ENCODE assay signal across 17 cellular contexts in the genomic region with DNA sequence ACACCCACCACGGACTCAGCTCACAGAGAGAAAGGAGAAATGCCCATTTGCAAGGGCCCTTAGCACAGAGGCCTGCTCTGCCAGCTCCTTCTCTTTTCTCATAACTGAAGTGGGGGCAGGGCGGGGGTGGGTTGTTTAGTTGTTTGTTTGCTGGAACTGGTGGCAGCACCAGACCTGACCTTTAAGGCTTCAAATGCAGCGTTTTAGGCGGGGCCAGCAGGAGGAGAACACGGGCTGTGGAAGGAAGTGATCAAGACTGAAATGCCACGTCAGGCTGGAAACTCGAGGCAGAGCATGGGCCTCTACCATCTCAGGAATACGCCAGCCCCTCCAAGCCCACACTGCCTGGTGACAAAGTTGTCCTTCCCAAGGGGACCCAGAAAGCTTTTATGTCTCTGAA. TPM values are rescaled to one million over a fixed set of nuclear protein-coding genes. Genes with fewer than 3 reads are reported as not detected.
DNase-seq lines count a peak whose midpoint lies in the region; ATAC-seq, FAIRE-seq and TF ChIP-seq lines count a peak whose summit lies in the region.
"Had no signal": no experiment of that assay in that cellular context is flagged by ENCODE, and none has a peak within 500 bp of the region (broad histone marks: within the 10 kb centered on the region; RNA-seq: fewer than 3 reads in every experiment).

No MANE protein-coding gene starts in this region.

- H2AK5ac ChIP-seq in H1 (ENCODE audit: low read depth, low read length) = no peak overlapping the region

- no peak overlapping the region for H2AFZ ChIP-seq in Loucy (ENCODE audit: low read length)
- no peak overlapping the region for H2AFZ ChIP-seq in H1 (ENCODE audit: low read length)

- H3K9me3 Mint-ChIP-seq in activated CD4-positive, alpha-beta T cell treated with anti-CD3 and anti-CD28 coated beads, Interleukin-2, amount 10 ng/mL, durations not matched to agents 24 days and 14 days = no peaks in the 10 kb centered on the region
- H3K9me3 Mint-ChIP-seq: CD8-positive, alpha-beta memory T cell had no signal

- no peak overlapping the region for H3K4me3 ChIP-seq in BLaER1 treated with 17β-estradiol and CSF1 and Interleukin-3, amounts not matched to agents 10 nM and 100 nM
- H3K4me3 ChIP-seq in Loucy (ENCODE audit: low read length, poor library complexity, severe bottlenecking) (no peak overlapping the region), H1 (ENCODE audit: extremely low read depth in 1 of 4, insufficient read depth in 2 of 4, low read depth in 3 of 4, low read length in 4 of 4) (no peak overlapping the region)

- H2BK12ac ChIP-seq in H1 (ENCODE audit: low read depth, low read length) = peak overlapping the region; percentile 68; the same call in 1 of the 2 replicates

- intact Hi-C loops in activated CD4-positive, alpha-beta T cell treated with anti-CD3 and anti-CD28 coated beads, Interleukin-2, amount 10 ng/mL, durations not matched to agents 24 days and 14 days (cut with micrococcal nuclease) = no loop called here
- intact Hi-C loops in Right ventricle myocardium superior (cut with DNase I) = no loop called here

- no peak for TF ChIP-seq CTCF in Loucy (conservative IDR thresholded peaks at IDR 0.05; ENCODE audit: low read length)
- TF ChIP-seq CTCF in H1 (IDR thresholded peaks at IDR 0.05; ENCODE audit: control extremely low read depth in 1 of 3, insufficient read depth in 1 of 3, low read depth in 1 of 3, low read length in 3 of 3) = no peak

- peaks cover 28 to 90% (median 85%) of the 10 kb centered on the region in 10 experiments for H3K4me1 ChIP-seq in BLaER1 treated with 17β-estradiol and CSF1 and Interleukin-3, amounts not matched to agents 10 nM and 100 nM
- H3K4me1 ChIP-seq in Loucy (ENCODE audit: insufficient read depth, low read length, poor library complexity, severe bottlenecking) (peaks cover 47% of the 10 kb centered on the region), H1 (replicated peaks in 1 of 4; ENCODE audit: control insufficient read depth in 3 of 4, insufficient read depth in 4 of 4, low read length in 3 of 4) (peaks cover 14 to 53% (median 38%) of the 10 kb centered on the region in 4 experiments)
- H3K4me1 ChIP-seq: Caco-2 had no signal

- POLR2A ChIA-PET in H1 (lab: Charles Lee; ENCODE audit: partially characterized antibody) = interaction anchor here (1.0 to 1.4 kb wide), 3 partner anchors 10 to 98 kb away, joined by 3 to 5 read pairs (median 3); no protein-coding TSS in a partner anchor

- H3K79me2 ChIP-seq in Loucy (ENCODE audit: insufficient read depth, low read length) = no peaks in the 10 kb centered on the region
- H3K79me2 ChIP-seq in H1 (ENCODE audit: control insufficient read depth in 1 of 2, insufficient read depth in 2 of 2, low read length in 2 of 2) = peaks cover 0 to 3% of the 10 kb centered on the region in 2 experiments; a peak in 2 of 4 replicates

- no peak overlapping the region for H4K8ac ChIP-seq in H1 (ENCODE audit: extremely low read depth, insufficient read depth, low read length)

- TF ChIP-seq EP300 in H1 (IDR thresholded peaks at IDR 0.05; ENCODE audit: borderline replicate concordance in 1 of 2, low read depth in 2 of 2, low read length in 2 of 2) = no peak

- TF ChIP-seq RAD21 in H1 (IDR thresholded peaks at IDR 0.05 in 1 of 2, conservative IDR thresholded peaks at IDR 0.05 in 1 of 2; ENCODE audit: low read depth in 2 of 2, low read length in 2 of 2) = no peak

- H3K27ac Mint-ChIP-seq in activated CD4-positive, alpha-beta T cell treated with anti-CD3 and anti-CD28 coated beads, Interleukin-2, amount 10 ng/mL, durations not matched to agents 24 days and 14 days = peak overlapping the region; percentile 34

- H2BK20ac ChIP-seq in H1 (ENCODE audit: low read length) = 0 out of 2 replicates have a peak overlapping the region, but pooled peaks have one; percentile 43

- H3K4me3 Mint-ChIP-seq in activated CD4-positive, alpha-beta T cell treated with anti-CD3 and anti-CD28 coated beads, Interleukin-2, amount 10 ng/mL, durations not matched to agents 24 days and 14 days = no peak overlapping the region
- H3K4me3 Mint-ChIP-seq: CD8-positive, alpha-beta memory T cell had no signal

- H3K27me3 ChIP-seq in BLaER1 treated with 17β-estradiol and CSF1 and Interleukin-3, amounts not matched to agents 10 nM and 100 nM = peaks cover 0 to 11% (median 6%) of the 10 kb centered on the region in 11 experiments; a peak in 14 of 22 replicates
- no peaks in the 10 kb centered on the region for H3K27me3 ChIP-seq in Loucy (ENCODE audit: insufficient read depth, low read length, poor library complexity, severe bottlenecking)
- peaks cover 0 to 2% (median 0%) of the 10 kb centered on the region in 4 experiments; a peak in 2 of 7 replicates for H3K27me3 ChIP-seq in H1 (replicated peaks in 1 of 4; ENCODE audit: control insufficient read depth in 3 of 4, extremely low read depth in 1 of 4, insufficient read depth in 3 of 4, low read length in 3 of 4)

- no peak overlapping the region for H4K5ac ChIP-seq in H1 (ENCODE audit: insufficient read length, low read depth, low read length)

- peak overlapping the region; percentile 65; the same call in 1 of the 2 replicates for H2BK15ac ChIP-seq in H1 (ENCODE audit: low read length)

- H3K56ac ChIP-seq in H1 (replicated peaks; ENCODE audit: insufficient read length, low read depth, low read length) = no peak overlapping the region

- peak overlapping the region; percentile 48 to 94 (median 84) for H3K4me2 ChIP-seq in BLaER1 treated with 17β-estradiol and CSF1 and Interleukin-3, amounts not matched to agents 10 nM and 100 nM
- H3K4me2 ChIP-seq in Loucy (ENCODE audit: low read depth, low read length, poor library complexity, severe bottlenecking) (no peak overlapping the region), H1 (ENCODE audit: insufficient read depth in 1 of 2, low read depth in 2 of 2, low read length in 2 of 2) (no peak overlapping the region)

- H2BK5ac ChIP-seq in H1 (ENCODE audit: low read depth, low read length) = peak overlapping the region; percentile 71; the same call in 1 of the 2 replicates

- H3K27me3 Mint-ChIP-seq in activated CD4-positive, alpha-beta T cell treated with anti-CD3 and anti-CD28 coated beads, Interleukin-2, amount 10 ng/mL, durations not matched to agents 24 days and 14 days = peaks cover 2% of the 10 kb centered on the region

- H2BK120ac ChIP-seq in H1 (replicated peaks; ENCODE audit: low read depth, low read length) = no peak overlapping the region

- H3K18ac ChIP-seq in H1 (ENCODE audit: extremely low read depth, low read length) = 0 out of 2 replicates have a peak overlapping the region, but pooled peaks have one; percentile 63

- peak; percentile 63 for DNase-seq in activated CD4-positive, alpha-beta T cell treated with anti-CD3 and anti-CD28 coated beads, Interleukin-2, amount 10 ng/mL, durations not matched to agents 24 days and 14 days
- no peak for DNase-seq in activated CD4-positive, alpha-beta T cell treated with anti-CD3 and anti-CD28 coated beads, Interleukin-2, amount 50 U/mL, for 48 hours
- DNase-seq in H1 (ENCODE audit: low read depth in 1 of 2, low spot score in 2 of 2) = no peak
- no peak for DNase-seq in Right ventricle myocardium superior
- no peak for DNase-seq in nucleus accumbens (lab: John Stamatoyannopoulos, UW)
- DNase-seq: ACHN; Caco-2; CD8-positive, alpha-beta memory T cell; DND-41; GDM1; H7; IMR-90 had no signal

- H3K9me3 ChIP-seq in BLaER1 treated with 17β-estradiol and CSF1 and Interleukin-3, amounts not matched to agents 10 nM and 100 nM (replicated peaks in 1 of 11) = peaks cover 0 to 4% (median 0%) of the 10 kb centered on the region in 11 experiments; a peak in 1 of 22 replicates
- H3K9me3 ChIP-seq in Loucy (ENCODE audit: insufficient read depth, low read depth, low read length) (no peaks in the 10 kb centered on the region), H1 (ENCODE audit: insufficient read depth in 2 of 2, low read depth in 1 of 2, low read length in 1 of 2) (no peaks in the 10 kb centered on the region)
- H3K9me3 ChIP-seq: Caco-2 had no signal

- H3K79me1 ChIP-seq in H1 (ENCODE audit: low read depth, low read length) = no peaks in the 10 kb centered on the region; the same call in none of the 2 replicates

- no peaks in the 10 kb centered on the region for H3K23me2 ChIP-seq in H1 (ENCODE audit: low read depth, low read length)

- H3F3A ChIP-seq in Loucy (ENCODE audit: low read depth) = no peaks in the 10 kb centered on the region

- peaks cover 13% of the 10 kb centered on the region for H3K4me1 Mint-ChIP-seq in activated CD4-positive, alpha-beta T cell treated with anti-CD3 and anti-CD28 coated beads, Interleukin-2, amount 10 ng/mL, durations not matched to agents 24 days and 14 days

- H3K9me2 ChIP-seq in Loucy (replicated peaks; ENCODE audit: low read depth, low read length) = no peaks in the 10 kb centered on the region

- no peak for TF ChIP-seq POLR2A in H1 (IDR thresholded peaks at IDR 0.05; ENCODE audit: control extremely low read depth in 1 of 2, low read depth in 2 of 2, low read length in 2 of 2)

- ATAC-seq in Right ventricle myocardium superior (ENCODE audit: poor library complexity) (no peak), GM18511 (IDR thresholded peaks at IDR 0.05; ENCODE audit: unreplicated experiment) (no peak)

- H4K91ac ChIP-seq in H1 (replicated peaks; ENCODE audit: insufficient read length, low read length) = peak overlapping the region; percentile 44

- H3K36me3 ChIP-seq in BLaER1 treated with 17β-estradiol and CSF1 and Interleukin-3, amounts not matched to agents 10 nM and 100 nM = no peaks in the 10 kb centered on the region
- H3K36me3 ChIP-seq in Loucy (ENCODE audit: insufficient read depth, low read length) (no peaks in the 10 kb centered on the region), H1 (ENCODE audit: control insufficient read depth in 2 of 4, insufficient read depth in 4 of 4, low read length in 3 of 4) (no peaks in the 10 kb centered on the region)

- H3K23ac ChIP-seq in H1 (ENCODE audit: insufficient read length) = no peak overlapping the region

- CTCF ChIA-PET in H1 (lab: Charles Lee; ENCODE audit: partially characterized antibody) = interaction anchor here (0.8 to 2.2 kb wide), 11 partner anchors 8 to 78 kb away, joined by 3 to 8 read pairs (median 5); no protein-coding TSS in a partner anchor

- H3K14ac ChIP-seq in H1 (ENCODE audit: insufficient read length) = no peak overlapping the region

- WGBS in H1 (ENCODE audit: extremely low coverage in 1 of 2, insufficient coverage in 1 of 2, insufficient read length in 1 of 2, insufficient replicate concordance in 2 of 2, low coverage in 1 of 2, low lambda C conversion rate in 2 of 2, missing lambda C conversion rate in 1 of 2), 2 experiments = 74% methylated on average over 8 of the region's 8 CpGs; no CpG with 5 or more reads in 1 of the 2 experiments

- no peak overlapping the region for H3K4ac ChIP-seq in H1 (replicated peaks; ENCODE audit: insufficient read length, low read depth, low read length)

- no peaks in the 10 kb centered on the region for H3K36me3 Mint-ChIP-seq in activated CD4-positive, alpha-beta T cell treated with anti-CD3 and anti-CD28 coated beads, Interleukin-2, amount 10 ng/mL, durations not matched to agents 24 days and 14 days (ENCODE audit: low read depth)
- H3K36me3 Mint-ChIP-seq: CD8-positive, alpha-beta memory T cell had no signal

- H3K9ac ChIP-seq in BLaER1 treated with 17β-estradiol and CSF1 and Interleukin-3, amounts not matched to agents 10 nM and 100 nM = no peak overlapping the region
- peak overlapping the region; percentile 2 for H3K9ac ChIP-seq in Loucy (ENCODE audit: low read depth, low read length, poor library complexity, severe bottlenecking)
- no peak overlapping the region for H3K9ac ChIP-seq in H1 (replicated peaks in 1 of 4; ENCODE audit: extremely low read depth in 1 of 4, low read depth in 3 of 4, low read length in 3 of 4)

- no peak for FAIRE-seq in H1 (lab: Jason Lieb, UNC)
- FAIRE-seq: GM12892 had no signal

- no peak overlapping the region for H3K27ac ChIP-seq in BLaER1 treated with 17β-estradiol and CSF1 and Interleukin-3, amounts not matched to agents 10 nM and 100 nM
- H3K27ac ChIP-seq in H1 (ENCODE audit: low read depth, low read length) = no peak overlapping the region
- H3K27ac ChIP-seq: C4-2B had no signal

- H4K20me1 ChIP-seq in BLaER1 treated with 17β-estradiol and CSF1 and Interleukin-3, amounts not matched to agents 10 nM and 100 nM = peaks cover 0 to 26% (median 3%) of the 10 kb centered on the region in 11 experiments; a peak in 6 of 22 replicates
- H4K20me1 ChIP-seq in Loucy (ENCODE audit: insufficient read depth, low read length, poor library complexity, severe bottlenecking) (no peaks in the 10 kb centered on the region), H1 (replicated peaks in 1 of 2; ENCODE audit: control insufficient read depth in 1 of 2, insufficient read depth in 2 of 2, low read length in 2 of 2) (peaks cover 2 to 11% of the 10 kb centered on the region in 2 experiments)

RNA-seq across cellular contexts. Expression of gene CACNA2D2, which starts 9.3 kb away (rescaled TPM):
- 0.23 and 0.62 TPM in 2 replicates for total RNA-seq in activated CD4-positive, alpha-beta T cell treated with anti-CD3 and anti-CD28 coated beads, Interleukin-2, amount 10 ng/mL, durations not matched to agents 24 days and 14 days
- 14.0 and 14.1 TPM in 2 replicates for total RNA-seq in H1 (2021; fragmentation: NEBNext Ultra II Directional; extraction: Animal tissue kit (Norgen Biotek cat#: 25700))
- 24.9 and 25.0 TPM in 2 replicates for polyA plus RNA-seq in H1 (2011; rRNA removed)
- polyA plus RNA-seq in H1 (2011; cell fraction: cytosol; rRNA removed) = 14.3 TPM
- polyA plus RNA-seq in H1 (2011; cell fraction: nucleus; rRNA removed) = 43.9 TPM
- 16.0 to 28.5 TPM (median 22.8 TPM) in 4 replicates for polyA plus RNA-seq in H1 (2012, experiment 1 of 2)
- 13.3 TPM for polyA plus RNA-seq in H1 (2012, experiment 2 of 2)
- polyA plus RNA-seq in H1 (2013, experiment 1 of 2) = 16.1 TPM
- polyA plus RNA-seq in H1 (2013, experiment 2 of 2) = 13.8 TPM
- polyA minus RNA-seq in H1 (2011; rRNA and poly(A)+ RNA removed) = 16.8 and 18.9 TPM in 2 replicates
- polyA minus RNA-seq in H1 (2011; cell fraction: cytosol; rRNA and poly(A)+ RNA removed) = 14.2 TPM
- 9.4 TPM for polyA minus RNA-seq in H1 (2011; cell fraction: nucleus; rRNA and poly(A)+ RNA removed)
- 1.6 TPM for total RNA-seq in Right ventricle myocardium superior
- total RNA-seq: IMR-90 had no signal

Comparison
In these comparisons a context has a peak if more than half of its experiments do, and no peak if none do; other contexts are left out.
1. H3K4me2 ChIP-seq: peak in BLaER1 treated with 17β-estradiol and CSF1 and Interleukin-3, amounts not matched to agents 10 nM and 100 nM (11 of 11); none in Loucy (single experiment) and H1 (0 of 2).